ENCODE assay signal across 8 cellular contexts in the genomic region with DNA sequence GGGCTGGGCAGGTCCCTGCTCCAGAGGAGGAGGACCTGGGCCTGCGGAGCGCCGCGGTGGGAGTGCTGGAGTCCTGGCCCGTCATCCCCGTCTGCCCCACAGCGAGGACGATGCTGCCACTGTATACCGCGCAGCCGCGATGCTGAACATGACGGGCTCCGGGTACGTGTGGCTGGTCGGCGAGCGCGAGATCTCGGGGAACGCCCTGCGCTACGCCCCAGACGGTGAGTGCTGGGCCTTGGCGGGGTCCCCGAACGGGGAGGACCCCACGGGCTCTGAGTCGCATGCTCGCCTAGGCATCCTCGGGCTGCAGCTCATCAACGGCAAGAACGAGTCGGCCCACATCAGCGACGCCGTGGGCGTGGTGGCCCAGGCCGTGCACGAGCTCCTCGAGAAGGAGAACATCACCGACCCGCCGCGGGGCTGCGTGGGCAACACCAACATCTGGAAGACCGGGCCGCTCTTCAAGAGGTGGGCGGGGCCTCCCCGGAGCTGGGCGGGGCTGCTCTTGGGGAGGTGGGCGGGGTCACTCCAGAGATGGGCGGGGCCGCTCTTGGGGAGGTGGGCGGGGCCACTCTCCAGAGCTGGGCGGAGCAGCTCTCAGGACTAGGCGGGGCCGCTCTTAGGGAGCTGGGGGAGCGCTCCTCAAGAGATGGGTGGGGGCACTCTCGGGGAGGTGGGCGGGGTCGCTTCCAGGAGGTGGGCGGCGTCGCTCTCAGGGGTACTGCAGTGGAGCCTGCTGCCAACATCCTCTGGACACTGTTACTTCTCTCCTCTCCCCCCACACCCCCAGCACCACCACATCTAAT. TPM values are rescaled to one million over a fixed set of nuclear protein-coding genes. Genes with fewer than 3 reads are reported as not detected.
DNase-seq lines count a peak whose midpoint lies in the region; ATAC-seq and TF ChIP-seq lines count a peak whose summit lies in the region.

No MANE protein-coding gene starts in this region.

- CTCF ChIA-PET in AG04450 (lab: Charles Lee), result interaction anchor here (0.6 to 0.7 kb wide), 2 partner anchors 72 to 665 kb away, joined by 3 read pairs; no protein-coding TSS in a partner anchor

- no peak overlapping the region for H3K27ac ChIP-seq in AG04450 (ENCODE audit: low read depth, low read length)

- ATAC-seq in HG02642 (IDR thresholded peaks at IDR 0.05; ENCODE audit: poor library complexity, unreplicated experiment) (peak; percentile 40), GM21723 (IDR thresholded peaks at IDR 0.05; ENCODE audit: unreplicated experiment) (no peak)

- POLR2A ChIA-PET in AG04450 (lab: Yijun Ruan, JAX), result interaction anchor here (0.7 to 1.6 kb wide), 5 partner anchors 18 to 320 kb away, joined by 3 to 9 read pairs (median 5); partner anchors contain the start of genes ANAPC2, SSNA1 and TUBB4B

- peaks cover 3% of the 10 kb centered on the region; the same call in 1 of the 2 replicates for H3K9me3 ChIP-seq in AG04450 (ENCODE audit: control insufficient read depth, insufficient read depth, low read length)

- TF ChIP-seq CTCF in AG04450 (IDR thresholded peaks at IDR 0.05; ENCODE audit: low read depth, low read length), result no peak
- TF ChIP-seq CTCF in foreskin fibroblast (IDR thresholded peaks at IDR 0.05; ENCODE audit: low read depth, low read length), result no peak

- peaks cover 27% of the 10 kb centered on the region for H3K27me3 ChIP-seq in AG04450 (ENCODE audit: control insufficient read depth, insufficient read depth, low read length)

- H3K4me3 ChIP-seq in AG04450 (ENCODE audit: low read depth, low read length) (peak overlapping the region; percentile 48), foreskin fibroblast (ENCODE audit: low read depth in 1 of 2, low read length in 2 of 2) (peak overlapping the region; percentile 18 to 44)

- DNase-seq in AG04450 (ENCODE audit: low read depth, low spot score) (no peak), activated T-cell treated with anti-CD3 and anti-CD28 coated beads for 1 hour (ENCODE audit: low read depth) (peak; percentile 54), foreskin fibroblast (peak; percentile 46 to 86), GDM1 (lab: John Stamatoyannopoulos, UW) (no peak), AML-193 (lab: John Stamatoyannopoulos, UW) (no peak)
- peak; percentile 59 to 62 for DNase-seq in stimulated activated CD4-positive, alpha-beta T cell treated with anti-CD3 and anti-CD28 coated beads, Interleukin-1b, Interleukin-23, amount 100 ng/mL, for 4 hours (ENCODE audit: low read depth in 2 of 2)

RNA-seq across cellular contexts. Expression of gene LRRC26, which starts 13.1 kb away (rescaled TPM):
- polyA plus RNA-seq in AG04450 (2011; rRNA removed), result not detected in 2 replicates
- not detected in 2 replicates for polyA minus RNA-seq in AG04450 (2011; rRNA and poly(A)+ RNA removed)

RNA-seq across cellular contexts. Expression of gene TMEM210, which starts 15.1 kb away (rescaled TPM):
- not detected in 2 replicates for polyA plus RNA-seq in AG04450 (2011; rRNA removed)
- polyA minus RNA-seq in AG04450 (2011; rRNA and poly(A)+ RNA removed), result not detected in 2 replicates

RNA-seq across cellular contexts. Expression of gene GRIN1, which starts 17.8 kb away (rescaled TPM):
- 0.04 TPM in 1 of 2 replicates, not detected in the other for polyA plus RNA-seq in AG04450 (2011; rRNA removed)
- polyA minus RNA-seq in AG04450 (2011; rRNA and poly(A)+ RNA removed), result not detected in 2 replicates

RNA-seq across cellular contexts. Expression of gene ANAPC2, which starts 31.6 kb away (rescaled TPM):
- 12.1 and 14.6 TPM in 2 replicates for polyA plus RNA-seq in AG04450 (2011; rRNA removed)
- polyA minus RNA-seq in AG04450 (2011; rRNA and poly(A)+ RNA removed), result 14.5 and 14.7 TPM in 2 replicates

RNA-seq across cellular contexts. Expression of gene SSNA1, which starts 31.7 kb away (rescaled TPM):
- 35.0 and 46.9 TPM in 2 replicates for polyA plus RNA-seq in AG04450 (2011; rRNA removed)
- polyA minus RNA-seq in AG04450 (2011; rRNA and poly(A)+ RNA removed), result 8.6 and 13.1 TPM in 2 replicates

Comparison
In these comparisons a context has a peak if more than half of its experiments do, and no peak if none do; other contexts are left out.
1. DNase-seq: peak in activated T-cell treated with anti-CD3 and anti-CD28 coated beads for 1 hour (single experiment), foreskin fibroblast (2 of 2) and stimulated activated CD4-positive, alpha-beta T cell treated with anti-CD3 and anti-CD28 coated beads, Interleukin-1b, Interleukin-23, amount 100 ng/mL, for 4 hours (2 of 2); none in AG04450 (single experiment), GDM1 (single experiment) and AML-193 (0 of 2).